8 cellular contexts compared by ENCODE assay signal in genomic region chr15:79897380-79897678, GRCh38. TPM values are rescaled to one million over a fixed set of nuclear protein-coding genes. Genes with fewer than 3 reads are reported as not detected.
A peak's percentile ranks its signal among the peaks of the same experiment; 100 is the strongest.
DNase-seq lines count a peak whose midpoint lies in the region; ATAC-seq and TF ChIP-seq lines count a peak whose summit lies in the region.

No MANE protein-coding gene starts in this region.

- H3K9me3 Mint-ChIP-seq in endothelial cell (ENCODE audit: unreplicated experiment) = no peaks in the 10 kb centered on the region

- peak overlapping the region; percentile 88 for H3K4me3 Mint-ChIP-seq in endothelial cell (ENCODE audit: unreplicated experiment)

- intact Hi-C loops in ovary (cut with DNase I) = no loop called here

- no peak overlapping the region for H3K27ac Mint-ChIP-seq in endothelial cell (ENCODE audit: unreplicated experiment)

- H3K36me3 Mint-ChIP-seq in endothelial cell (ENCODE audit: low read depth, unreplicated experiment) = peaks cover 1% of the 10 kb centered on the region

- no peak for TF ChIP-seq EP300 in ovary (IDR thresholded peaks at IDR 0.05)

- H3K27ac ChIP-seq in DND-41 (ENCODE audit: low read length) = peak overlapping the region; percentile 87
- H3K27ac ChIP-seq in ovary = peak overlapping the region; percentile 77 to 95

- peak overlapping the region; percentile 89 for H2AFZ ChIP-seq in DND-41 (ENCODE audit: low read depth, low read length)

- peaks cover 5% of the 10 kb centered on the region for H3K36me3 ChIP-seq in DND-41 (ENCODE audit: insufficient read depth, low read length)
- peaks cover 14% of the 10 kb centered on the region for H3K36me3 ChIP-seq in NT2/D1 (ENCODE audit: insufficient read depth, insufficient read length, low read length)
- no peaks in the 10 kb centered on the region for H3K36me3 ChIP-seq in ovary

- peaks cover 24% of the 10 kb centered on the region for H3K79me2 ChIP-seq in DND-41 (ENCODE audit: insufficient read depth, low read length)

- H3K9ac ChIP-seq in DND-41 (ENCODE audit: low read depth, low read length) (peak overlapping the region; percentile 93), NT2/D1 (ENCODE audit: insufficient read length, low read depth) (peak overlapping the region; percentile 99)

- H3K9me3 ChIP-seq in DND-41 (ENCODE audit: insufficient read depth, low read length, severe bottlenecking) (no peaks in the 10 kb centered on the region), NT2/D1 (ENCODE audit: insufficient read depth, low read length) (no peaks in the 10 kb centered on the region), ovary (no peaks in the 10 kb centered on the region)

- 17 to 48% (median 39%) methylated on average over 8 of the region's 8 CpGs for WGBS in ovary, 3 donors

- ATAC-seq in DND-41 (ENCODE audit: insufficient read depth, low read depth) (no peak; the same call in 1 of the 3 replicates), HG02840 (IDR thresholded peaks at IDR 0.05; ENCODE audit: low FRiP score, unreplicated experiment) (no peak), HG02623 (IDR thresholded peaks at IDR 0.05; ENCODE audit: unreplicated experiment) (no peak)

- TF ChIP-seq CTCF in DND-41 (IDR thresholded peaks at IDR 0.05; ENCODE audit: borderline replicate concordance, extremely low read depth, low read length, poor library complexity, severe bottlenecking) (no peak), endothelial cell (IDR thresholded peaks at IDR 0.05; ENCODE audit: unreplicated experiment) (no peak), ovary (IDR thresholded peaks at IDR 0.05) (no peak)

- no peak for TF ChIP-seq POLR2A in ovary (IDR thresholded peaks at IDR 0.05)

- DNase-seq in DND-41 (no peak), NT2/D1 (ENCODE audit: low read depth, low spot score) (no peak), endothelial cell (ENCODE audit: low spot score) (no peak), ovary (no peak), cerebellar nuclear complex (lab: John Stamatoyannopoulos, UW) (no peak), amniotic stem cell (lab: John Stamatoyannopoulos, UW) (no peak)

- H3K4me2 ChIP-seq in DND-41 (ENCODE audit: insufficient read depth, low read length) = peak overlapping the region; percentile 79

- H3K27me3 ChIP-seq in DND-41 (ENCODE audit: insufficient read depth, low read length, poor library complexity) (no peaks in the 10 kb centered on the region), NT2/D1 (ENCODE audit: insufficient read depth, insufficient read length) (no peaks in the 10 kb centered on the region), ovary (no peaks in the 10 kb centered on the region)

- H3K4me1 Mint-ChIP-seq in endothelial cell (ENCODE audit: unreplicated experiment) = peaks cover 28% of the 10 kb centered on the region

- peaks cover 6% of the 10 kb centered on the region for H3K27me3 Mint-ChIP-seq in endothelial cell (ENCODE audit: unreplicated experiment)

- no peaks in the 10 kb centered on the region for H4K20me1 ChIP-seq in DND-41 (ENCODE audit: insufficient read depth, low read length)

- peak overlapping the region; percentile 20 to 59; a peak in 3 of 4 replicates for H3K4me3 ChIP-seq in DND-41 (ENCODE audit: low read depth in 1 of 2, low read length in 2 of 2)
- peak overlapping the region; percentile 98 for H3K4me3 ChIP-seq in NT2/D1 (ENCODE audit: insufficient read length, low read depth)
- H3K4me3 ChIP-seq in ovary = peak overlapping the region; percentile 62

- H3K4me1 ChIP-seq in DND-41 (ENCODE audit: insufficient read depth, low read length) (peaks cover 30% of the 10 kb centered on the region), NT2/D1 (ENCODE audit: insufficient read depth, insufficient read length) (no peaks in the 10 kb centered on the region), ovary (ENCODE audit: insufficient read depth) (no peaks in the 10 kb centered on the region)

RNA-seq across cellular contexts. Expression of gene MTHFS, which starts 0.5 kb away (rescaled TPM):
- 16.2 TPM for total RNA-seq in endothelial cell (ENCODE audit: unreplicated experiment)
- total RNA-seq in ovary = 10 to 100 TPM in 4 of 7 donors, 1 to 10 TPM in 3; 5.6 to 25.0 (median 13.6) TPM
- 10 to 100 TPM; 21.5 to 24.4 TPM for polyA plus RNA-seq in ovary

Comparison
In these comparisons a context has a peak if more than half of its experiments do, and no peak if none do; other contexts are left out.
1. H3K4me3 ChIP-seq: peak in every context shown above with its lines; median percentile 98 in NT2/D1; 62 in ovary; 40 in DND-41.